Comparison of ENCODE assay signal across 8 cellular contexts in genomic region chr1:186212574-186213224, GRCh38.
A peak's percentile ranks its signal among the peaks of the same experiment; 100 is the strongest.
DNase-seq lines count a peak whose midpoint lies in the region; FAIRE-seq and TF ChIP-seq lines count a peak whose summit lies in the region.

No MANE protein-coding gene starts in this region.

- no peak overlapping the region for H3K4me2 ChIP-seq in MM.1S (ENCODE audit: low read depth, low read length)
- H3K4me2 ChIP-seq in endothelial cell of umbilical vein (ENCODE audit: insufficient read depth, low read length), result no peak overlapping the region
- no peak overlapping the region for H3K4me2 ChIP-seq in mesendoderm (ENCODE audit: low read length)

- no TSS peak for BruUV-seq in endothelial cell of umbilical vein (replicated peaks; lab: Mats Ljungman, UMichigan)

- H3K4me1 ChIP-seq in MM.1S (ENCODE audit: low read length) (no peaks in the 10 kb centered on the region), endothelial cell of umbilical vein (ENCODE audit: control insufficient read depth, extremely low read depth, insufficient read depth, low read length) (peaks cover 4% of the 10 kb centered on the region), mesendoderm (ENCODE audit: control insufficient read depth, low read depth, low read length) (no peaks in the 10 kb centered on the region)

- H3K27me3 ChIP-seq in AG04450 (ENCODE audit: control insufficient read depth, insufficient read depth, low read length) (no peaks in the 10 kb centered on the region), MM.1S (replicated peaks; ENCODE audit: insufficient read depth, low read length) (no peaks in the 10 kb centered on the region), endothelial cell of umbilical vein (ENCODE audit: control insufficient read depth in 2 of 2, insufficient read depth in 2 of 2, low read length in 2 of 2) (no peaks in the 10 kb centered on the region), mesendoderm (ENCODE audit: insufficient read depth, low read length, poor library complexity) (no peaks in the 10 kb centered on the region)

- H2BK120ac ChIP-seq in mesendoderm (ENCODE audit: low read depth, low read length), result no peak overlapping the region

- no CpG with 5 or more reads among the region's 3 CpGs for WGBS in mesendoderm (ENCODE audit: extremely low coverage, insufficient coverage, low lambda C conversion rate)

- CTCF ChIA-PET in AG04450 (lab: Charles Lee), result interaction anchor here (0.5 to 4.0 kb wide), 32 partner anchors 9 to 566 kb away, joined by 3 to 70 read pairs (median 3); no protein-coding TSS in a partner anchor
- CTCF ChIA-PET in RWPE1 (lab: Yijun Ruan, JAX), result interaction anchor here (0.6 to 1.6 kb wide), 7 partner anchors 35 to 1010 kb away, joined by 3 to 10 read pairs (median 3); no protein-coding TSS in a partner anchor
- CTCF ChIA-PET in endothelial cell of umbilical vein (lab: Charles Lee), result interaction anchor here (0.6 to 4.0 kb wide), 22 partner anchors 9 to 542 kb away, joined by 3 to 133 read pairs (median 6); partner anchors contain the start of gene HMCN1

- no peaks in the 10 kb centered on the region for H3K9me1 ChIP-seq in endothelial cell of umbilical vein (replicated peaks; ENCODE audit: control insufficient read depth, extremely low read depth, insufficient read depth, low read length)

- no peak overlapping the region for H3K56ac ChIP-seq in mesendoderm (ENCODE audit: low read length)

- no peak overlapping the region for H2AFZ ChIP-seq in MM.1S (ENCODE audit: low read length)
- H2AFZ ChIP-seq in endothelial cell of umbilical vein (ENCODE audit: low read depth, low read length), result peak overlapping the region; percentile 19

- dilution Hi-C loops in endothelial cell of umbilical vein (cut with MboI; ENCODE audit: extremely low pct_ligation_motif_present, low sequenced_read_pairs), result no loop called here

- H3K9ac ChIP-seq in MM.1S (ENCODE audit: low read length) (no peak overlapping the region), endothelial cell of umbilical vein (replicated peaks; ENCODE audit: extremely low read depth, insufficient read depth, low read length) (no peak overlapping the region), mesendoderm (ENCODE audit: low read length) (no peak overlapping the region)

- no peak for TF ChIP-seq POLR2A in endothelial cell of umbilical vein (IDR thresholded peaks at IDR 0.05; ENCODE audit: low read depth, low read length)

- no peak overlapping the region for H3K27ac ChIP-seq in AG04450 (ENCODE audit: low read depth, low read length)
- no peak overlapping the region for H3K27ac ChIP-seq in MM.1S (ENCODE audit: low read length)
- no peak overlapping the region for H3K27ac ChIP-seq in RWPE1
- H3K27ac ChIP-seq in endothelial cell of umbilical vein (ENCODE audit: insufficient read depth, low read depth, low read length), result no peak overlapping the region
- H3K27ac ChIP-seq in mesendoderm (ENCODE audit: low read depth, low read length), result no peak overlapping the region

- no peak overlapping the region for H3K18ac ChIP-seq in mesendoderm (ENCODE audit: low read length)

- POLR2A ChIA-PET in AG04450 (lab: Yijun Ruan, JAX) (no interaction called here), RWPE1 (lab: Yijun Ruan, JAX; ENCODE audit: low non-redundant PET) (no interaction called here), endothelial cell of umbilical vein (lab: Charles Lee) (no interaction called here)

- intact Hi-C loops in endothelial cell of umbilical vein (cut with micrococcal nuclease), result loop anchor here (1.0 to 10.0 kb wide), 11 partner anchors 57 to 1407 kb away; partner anchors contain the start of genes HMCN1 and IVNS1ABP

- H4K20me1 ChIP-seq in MM.1S (ENCODE audit: insufficient read depth, low read length) (no peaks in the 10 kb centered on the region), endothelial cell of umbilical vein (replicated peaks; ENCODE audit: control insufficient read depth, extremely low read depth, insufficient read depth, low read length) (no peaks in the 10 kb centered on the region)

- no peak overlapping the region for H3K23ac ChIP-seq in mesendoderm (ENCODE audit: low read length)

- H3K9me2 ChIP-seq in MM.1S (replicated peaks; ENCODE audit: insufficient read depth, low read length), result no peaks in the 10 kb centered on the region

- peak; percentile 97 for FAIRE-seq in endothelial cell of umbilical vein (lab: Jason Lieb, UNC)

- no peak overlapping the region for H4K5ac ChIP-seq in mesendoderm (ENCODE audit: low read length)

- TF ChIP-seq CTCF in AG04450 (IDR thresholded peaks at IDR 0.05; ENCODE audit: low read depth, low read length) (peak; percentile 94), GM12874 (IDR thresholded peaks at IDR 0.05; ENCODE audit: insufficient read depth, low read depth, low read length) (peak; percentile 72), HFF-Myc (IDR thresholded peaks at IDR 0.05; ENCODE audit: low read depth, low read length, missing control alignments) (peak; percentile 73), MM.1S (IDR thresholded peaks at IDR 0.05; ENCODE audit: low read length) (peak; percentile 98), RWPE1 (conservative IDR thresholded peaks at IDR 0.05; ENCODE audit: low read depth) (peak; percentile 84), endothelial cell of umbilical vein (IDR thresholded peaks at IDR 0.05; ENCODE audit: extremely low read depth in 1 of 2, insufficient read depth in 1 of 2, low read depth in 1 of 2, low read length in 2 of 2) (peak; percentile 73 to 77)

- no peak overlapping the region for H2AK5ac ChIP-seq in mesendoderm (ENCODE audit: low read length)

- no peaks in the 10 kb centered on the region for H3K36me3 ChIP-seq in MM.1S (replicated peaks; ENCODE audit: insufficient read depth, low read length)
- H3K36me3 ChIP-seq in endothelial cell of umbilical vein (ENCODE audit: control insufficient read depth in 2 of 2, extremely low read depth in 1 of 2, insufficient read depth in 2 of 2, low read length in 2 of 2), result no peaks in the 10 kb centered on the region
- no peaks in the 10 kb centered on the region for H3K36me3 ChIP-seq in mesendoderm (ENCODE audit: control insufficient read depth, insufficient read depth, low read length)

- no peak overlapping the region for H4K8ac ChIP-seq in mesendoderm (ENCODE audit: low read depth, low read length)

- peak; percentile 94 for DNase-seq in AG04450 (ENCODE audit: low read depth, low spot score)
- peak; percentile 91 for DNase-seq in HFF-Myc (ENCODE audit: extremely low read depth, low read depth)
- DNase-seq in MM.1S, result peak; percentile 71
- peak; percentile 69 for DNase-seq in RWPE1 (ENCODE audit: low spot score)
- peak; percentile 88 for DNase-seq in endothelial cell of umbilical vein (ENCODE audit: low read depth, low spot score)
- DNase-seq in mesendoderm, result peak; percentile 96
- DNase-seq in NK-92 (lab: John Stamatoyannopoulos, UW; ENCODE audit: unreplicated experiment), result no peak

- H2BK15ac ChIP-seq in mesendoderm (replicated peaks; ENCODE audit: low read depth), result no peak overlapping the region

- H3K79me2 ChIP-seq in MM.1S (ENCODE audit: low read length) (no peaks in the 10 kb centered on the region), endothelial cell of umbilical vein (ENCODE audit: control insufficient read depth, insufficient read depth, low read length) (no peaks in the 10 kb centered on the region), mesendoderm (ENCODE audit: control insufficient read depth, insufficient read depth, low read length) (no peaks in the 10 kb centered on the region)

- no peaks in the 10 kb centered on the region for H3K79me1 ChIP-seq in mesendoderm (ENCODE audit: low read length)

- H3K4me3 ChIP-seq in AG04450 (ENCODE audit: low read depth, low read length) (no peak overlapping the region), HFF-Myc (replicated peaks; ENCODE audit: low read depth, low read length) (no peak overlapping the region), MM.1S (ENCODE audit: low read length) (no peak overlapping the region), endothelial cell of umbilical vein (replicated peaks in 1 of 3; ENCODE audit: insufficient read depth in 1 of 3, low read depth in 1 of 3, low read length in 3 of 3) (no peak overlapping the region), mesendoderm (ENCODE audit: low read length) (no peak overlapping the region)

- H3K4ac ChIP-seq in mesendoderm (ENCODE audit: low read depth, low read length), result no peak overlapping the region

- H3K9me3 ChIP-seq in AG04450 (ENCODE audit: control insufficient read depth, insufficient read depth, low read length) (no peaks in the 10 kb centered on the region), MM.1S (replicated peaks; ENCODE audit: insufficient read depth, low read length) (no peaks in the 10 kb centered on the region), endothelial cell of umbilical vein (replicated peaks; ENCODE audit: control insufficient read depth, insufficient read depth, low read length) (no peaks in the 10 kb centered on the region)

- H2BK5ac ChIP-seq in mesendoderm (ENCODE audit: low read length), result no peak overlapping the region

- no peaks in the 10 kb centered on the region for H3F3A ChIP-seq in MM.1S (ENCODE audit: insufficient read depth, low read length)

TF ChIP-seq in endothelial cell of umbilical vein, 7 proteins besides CTCF, POLR2A, EP300 and RAD21:
- TF ChIP-seq POLR2AphosphoS5 (IDR thresholded peaks at IDR 0.05; ENCODE audit: insufficient read depth, low read depth, low read length) (no peak), EZH2 (IDR thresholded peaks at IDR 0.05; ENCODE audit: borderline replicate concordance, low read depth, low read length, severe bottlenecking) (no peak), FOS (IDR thresholded peaks at IDR 0.05; ENCODE audit: borderline replicate concordance, insufficient read depth, low read length) (no peak), GATA2 (IDR thresholded peaks at IDR 0.05; ENCODE audit: insufficient read depth, insufficient read length, low read depth, low read length) (no peak), MYC (IDR thresholded peaks at IDR 0.05; ENCODE audit: low read depth, low read length) (no peak), JUN (IDR thresholded peaks at IDR 0.05; ENCODE audit: borderline replicate concordance, insufficient read depth, insufficient read length, low read depth) (no peak), MAX (IDR thresholded peaks at IDR 0.05; ENCODE audit: insufficient read depth, insufficient read length) (no peak)
